In genomic region chr9:103941104-103941503, GRCh38 we compare ENCODE assay signal across 19 cellular contexts.
"Had no signal": no experiment of that assay in that cellular context is flagged by ENCODE, and none has a peak within 500 bp of the region (broad histone marks: within the 10 kb centered on the region; RNA-seq: fewer than 3 reads in every experiment).

No MANE protein-coding gene starts in this region.

- H3K27me3 ChIP-seq: foreskin keratinocyte, upper lobe of left lung had no signal

- H3K36me3 ChIP-seq: lower lobe of right lung, thoracic aorta, upper lobe of left lung, WERI-Rb-1 had no signal

- DNase-seq: activated CD4-positive, alpha-beta T cell treated with anti-CD3 and anti-CD28 coated beads for 1 hour; activated CD4-positive, alpha-beta T cell treated with anti-CD3 and anti-CD28 coated beads, Interleukin-2, amount 50 U/mL, for 1 hour; activated gamma-delta T cell treated with Interleukin-2 at 50 U/mL for 16 hours; activated T-cell treated with anti-CD3 and anti-CD28 coated beads, Interleukin-2, amount 50 U/mL, for 1 hour; aorta; effector CD4-positive, alpha-beta T cell; foreskin keratinocyte; lower lobe of right lung; naive B cell; retina; stimulated activated CD4-positive, alpha-beta T cell treated with anti-CD3 and anti-CD28 coated beads, Interleukin-2, amount 100 ng/mL, for 48 hours; stimulated activated naive CD4-positive, alpha-beta T cell treated with Interleukin-2 at 50 U/mL for 16 hours; upper lobe of left lung; WERI-Rb-1 had no signal

- H3K36me3 Mint-ChIP-seq: activated naive CD4-positive, alpha-beta T cell treated with anti-CD3 and anti-CD28 coated beads, Interleukin-2, amount 50 U/mL, for 72 hours; brain; naive B cell had no signal

- H3K4me3 Mint-ChIP-seq: brain, naive B cell, neural crest cell had no signal

- H3K9me3 ChIP-seq: lower lobe of right lung, thoracic aorta, upper lobe of left lung had no signal

- H3K27ac Mint-ChIP-seq: activated naive CD4-positive, alpha-beta T cell treated with anti-CD3 and anti-CD28 coated beads, Interleukin-2, amount 50 U/mL, for 72 hours; naive B cell had no signal

- H3K27ac ChIP-seq: foreskin keratinocyte, lower lobe of right lung, thoracic aorta, upper lobe of left lung, WERI-Rb-1 had no signal

- H3K4me1 ChIP-seq: foreskin keratinocyte, lower lobe of right lung, upper lobe of left lung had no signal

- H3K4me3 ChIP-seq: lower lobe of right lung, thoracic aorta, upper lobe of left lung had no signal

- H3K4me1 Mint-ChIP-seq: naive B cell, neural crest cell had no signal

- H3K27me3 Mint-ChIP-seq: naive B cell had no signal

- ATAC-seq: activated naive CD4-positive, alpha-beta T cell treated with anti-CD3 and anti-CD28 coated beads, Interleukin-2, amount 50 U/mL, for 72 hours; foreskin keratinocyte; left lobe of liver; lower lobe of right lung had no signal

- H3K9me3 Mint-ChIP-seq: activated naive CD4-positive, alpha-beta T cell treated with anti-CD3 and anti-CD28 coated beads, Interleukin-2, amount 50 U/mL, for 72 hours; neural crest cell had no signal
